ENCODE assay signal across 8 cellular contexts in the genomic region with DNA sequence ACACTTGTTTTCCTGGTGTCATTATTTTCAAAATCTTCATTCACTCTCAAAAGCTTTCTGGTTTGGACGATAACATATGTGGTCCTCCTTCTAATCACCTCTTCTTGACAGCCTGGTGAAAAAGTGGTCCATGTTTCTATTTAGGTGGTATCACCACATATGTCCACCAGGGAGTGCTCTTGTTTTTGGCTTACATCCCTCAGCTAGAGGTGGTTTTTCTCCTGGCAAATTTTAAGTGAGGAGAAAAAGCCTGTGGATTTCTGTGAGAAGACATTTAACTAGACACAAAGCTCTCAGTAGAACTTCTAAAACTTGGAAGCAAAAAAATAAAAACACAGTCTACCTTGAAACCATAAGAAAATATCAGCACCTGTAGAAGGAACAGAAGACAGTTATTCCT. TPM values are rescaled to one million over a fixed set of nuclear protein-coding genes. Genes with fewer than 3 reads are reported as not detected.
A peak's percentile ranks its signal among the peaks of the same experiment; 100 is the strongest.
DNase-seq lines count a peak whose midpoint lies in the region; ATAC-seq, FAIRE-seq and TF ChIP-seq lines count a peak whose summit lies in the region.

No MANE protein-coding gene starts in this region.

- TF ChIP-seq POLR2A in H1 (IDR thresholded peaks at IDR 0.05; ENCODE audit: control extremely low read depth in 1 of 2, low read depth in 2 of 2, low read length in 2 of 2), result no peak

- H4K12ac ChIP-seq in trophoblast cell (ENCODE audit: low read depth, low read length), result no peak overlapping the region

- POLR2A ChIA-PET in H1 (lab: Charles Lee; ENCODE audit: partially characterized antibody), result no interaction called here

- no peak overlapping the region for H3K56ac ChIP-seq in H1 (replicated peaks; ENCODE audit: insufficient read length, low read depth, low read length)

- DNase-seq in AG08395 (ENCODE audit: low spot score) (peak; percentile 21), NCI-H446 (lab: John Stamatoyannopoulos, UW) (peak; percentile 20 to 58), H1 (ENCODE audit: low read depth in 1 of 2, low spot score in 2 of 2) (no peak), trophoblast cell (peak; percentile 1 to 58), DMS79 (lab: John Stamatoyannopoulos, UW) (no peak), middle frontal gyrus (ENCODE audit: extremely low spot score, low spot score) (no peak)
- DNase-seq in activated naive CD4-positive, alpha-beta T cell treated with anti-CD3 and anti-CD28 coated beads, Interleukin-2, amount 50 U/mL, for 16 hours, result no peak

- CTCF ChIA-PET in H1 (lab: Charles Lee; ENCODE audit: partially characterized antibody), result interaction anchor here (0.6 to 1.7 kb wide), 13 partner anchors 10 to 691 kb away, joined by 3 to 5 read pairs (median 3); no protein-coding TSS in a partner anchor

- TF ChIP-seq EP300 in H1 (IDR thresholded peaks at IDR 0.05; ENCODE audit: borderline replicate concordance in 1 of 2, low read depth in 2 of 2, low read length in 2 of 2), result no peak

- no peak overlapping the region for H2BK20ac ChIP-seq in H1 (ENCODE audit: low read length)

- no peaks in the 10 kb centered on the region for H3K79me1 ChIP-seq in H1 (ENCODE audit: low read depth, low read length)
- no peaks in the 10 kb centered on the region for H3K79me1 ChIP-seq in trophoblast cell (ENCODE audit: low read length)

- H2AFZ ChIP-seq in H1 (ENCODE audit: low read length) (no peak overlapping the region), trophoblast cell (ENCODE audit: insufficient read depth, low read length, poor library complexity) (no peak overlapping the region)

- H2AK5ac ChIP-seq in H1 (ENCODE audit: low read depth, low read length) (no peak overlapping the region), trophoblast cell (ENCODE audit: low read length) (no peak overlapping the region)

- H3K79me2 ChIP-seq in H1 (ENCODE audit: control insufficient read depth in 1 of 2, insufficient read depth in 2 of 2, low read length in 2 of 2) (no peaks in the 10 kb centered on the region), trophoblast cell (ENCODE audit: control insufficient read depth, insufficient read depth, low read length, poor library complexity) (no peaks in the 10 kb centered on the region)

- no peak overlapping the region for H2BK15ac ChIP-seq in H1 (ENCODE audit: low read length)

- H3K9me3 ChIP-seq in H1 (ENCODE audit: insufficient read depth in 2 of 2, low read depth in 1 of 2, low read length in 1 of 2), result peaks cover 0 to 9% of the 10 kb centered on the region in 2 experiments; a peak in 2 of 4 replicates
- no peaks in the 10 kb centered on the region for H3K9me3 ChIP-seq in trophoblast cell (ENCODE audit: insufficient read depth, low read depth, low read length)

- H3K23me2 ChIP-seq in H1 (ENCODE audit: low read depth, low read length), result no peaks in the 10 kb centered on the region

- H3K4me3 ChIP-seq in H1 (ENCODE audit: extremely low read depth in 1 of 4, insufficient read depth in 2 of 4, low read depth in 3 of 4, low read length in 4 of 4), result no peak overlapping the region
- H3K4me3 ChIP-seq in trophoblast cell (ENCODE audit: low read depth, low read length), result no peak overlapping the region

- H3K9ac ChIP-seq in H1 (replicated peaks in 1 of 4; ENCODE audit: extremely low read depth in 1 of 4, low read depth in 3 of 4, low read length in 3 of 4), result no peak overlapping the region
- H3K9ac ChIP-seq in trophoblast cell (ENCODE audit: low read length), result no peak overlapping the region

- H4K8ac ChIP-seq in H1 (ENCODE audit: extremely low read depth, insufficient read depth, low read length), result no peak overlapping the region
- no peak overlapping the region for H4K8ac ChIP-seq in trophoblast cell (ENCODE audit: low read depth, low read length)

- H2BK12ac ChIP-seq in H1 (ENCODE audit: low read depth, low read length) (no peak overlapping the region), trophoblast cell (ENCODE audit: low read length) (no peak overlapping the region)

- no peak overlapping the region for H4K5ac ChIP-seq in H1 (ENCODE audit: insufficient read length, low read depth, low read length)

- no peak overlapping the region for H4K91ac ChIP-seq in H1 (replicated peaks; ENCODE audit: insufficient read length, low read length)
- no peak overlapping the region for H4K91ac ChIP-seq in trophoblast cell (ENCODE audit: low read depth, low read length)

- H3K23ac ChIP-seq in H1 (ENCODE audit: insufficient read length) (no peak overlapping the region), trophoblast cell (ENCODE audit: low read length) (no peak overlapping the region)

- TF ChIP-seq CTCF in H1 (IDR thresholded peaks at IDR 0.05; ENCODE audit: control extremely low read depth in 1 of 3, insufficient read depth in 1 of 3, low read depth in 1 of 3, low read length in 3 of 3), result peak in 2 of 3 experiments; percentile 48 to 51; a peak in 3 of 4 replicates

- H3K4ac ChIP-seq in H1 (replicated peaks; ENCODE audit: insufficient read length, low read depth, low read length) (no peak overlapping the region), trophoblast cell (ENCODE audit: low read depth, low read length) (no peak overlapping the region)

- H3K36me3 ChIP-seq in H1 (ENCODE audit: control insufficient read depth in 2 of 4, insufficient read depth in 4 of 4, low read length in 3 of 4), result no peaks in the 10 kb centered on the region
- H3K36me3 ChIP-seq in trophoblast cell (ENCODE audit: control insufficient read depth in 1 of 2, insufficient read depth in 2 of 2, low read length in 2 of 2), result no peaks in the 10 kb centered on the region

- H3K27ac ChIP-seq in H1 (ENCODE audit: low read depth, low read length) (no peak overlapping the region), trophoblast cell (ENCODE audit: low read depth, low read length) (no peak overlapping the region)

- H3K14ac ChIP-seq in H1 (ENCODE audit: insufficient read length) (no peak overlapping the region), trophoblast cell (ENCODE audit: low read length) (no peak overlapping the region)

- H3K27me3 ChIP-seq in H1 (replicated peaks in 1 of 4; ENCODE audit: control insufficient read depth in 3 of 4, extremely low read depth in 1 of 4, insufficient read depth in 3 of 4, low read length in 3 of 4) (no peaks in the 10 kb centered on the region), trophoblast cell (ENCODE audit: insufficient read depth, low read length) (no peaks in the 10 kb centered on the region)

- H4K20me1 ChIP-seq in H1 (replicated peaks in 1 of 2; ENCODE audit: control insufficient read depth in 1 of 2, insufficient read depth in 2 of 2, low read length in 2 of 2), result no peaks in the 10 kb centered on the region

- FAIRE-seq in H1 (lab: Jason Lieb, UNC), result peak; percentile 98

- H3K4me1 ChIP-seq in H1 (replicated peaks in 1 of 4; ENCODE audit: control insufficient read depth in 3 of 4, insufficient read depth in 4 of 4, low read length in 3 of 4) (peaks cover 0 to 7% (median 0%) of the 10 kb centered on the region in 4 experiments; a peak in 1 of 7 replicates), trophoblast cell (ENCODE audit: control insufficient read depth in 1 of 2, insufficient read depth in 2 of 2, low read length in 2 of 2) (peaks cover 0 to 3% of the 10 kb centered on the region in 2 experiments)

- H2BK5ac ChIP-seq in H1 (ENCODE audit: low read depth, low read length) (no peak overlapping the region), trophoblast cell (ENCODE audit: low read depth, low read length, poor library complexity) (no peak overlapping the region)

- peak; percentile 70 to 78 for TF ChIP-seq RAD21 in H1 (IDR thresholded peaks at IDR 0.05 in 1 of 2, conservative IDR thresholded peaks at IDR 0.05 in 1 of 2; ENCODE audit: low read depth in 2 of 2, low read length in 2 of 2)

- H3K18ac ChIP-seq in H1 (ENCODE audit: extremely low read depth, low read length), result no peak overlapping the region
- H3K18ac ChIP-seq in trophoblast cell (ENCODE audit: low read length), result no peak overlapping the region

- H2BK120ac ChIP-seq in H1 (replicated peaks; ENCODE audit: low read depth, low read length) (no peak overlapping the region), trophoblast cell (ENCODE audit: insufficient read depth, low read length, poor library complexity) (no peak overlapping the region)

- H3K4me2 ChIP-seq in H1 (ENCODE audit: insufficient read depth in 1 of 2, low read depth in 2 of 2, low read length in 2 of 2) (no peak overlapping the region), trophoblast cell (ENCODE audit: low read length) (no peak overlapping the region)

- WGBS in H1 (ENCODE audit: extremely low coverage in 1 of 2, insufficient coverage in 1 of 2, insufficient read length in 1 of 2, insufficient replicate concordance in 2 of 2, low coverage in 1 of 2, low lambda C conversion rate in 2 of 2, missing lambda C conversion rate in 1 of 2), 2 experiments, result 56% methylated on average over 1 of the region's 1 CpG; no CpG with 5 or more reads in 1 of the 2 experiments
- no CpG with 5 or more reads among the region's 1 CpG for WGBS in trophoblast cell (ENCODE audit: extremely low coverage, insufficient coverage, insufficient read length)

- ATAC-seq in GM19351 (IDR thresholded peaks at IDR 0.05; ENCODE audit: unreplicated experiment), result peak; percentile 66

RNA-seq across cellular contexts. Expression of a gene that starts 58.0 kb away (rescaled TPM):
- total RNA-seq in H1 (2021; fragmentation: NEBNext Ultra II Directional; extraction: Animal tissue kit (Norgen Biotek cat#: 25700)), result 0.27 and 0.37 TPM in 2 replicates
- 0.02 and 0.05 TPM in 2 replicates for polyA plus RNA-seq in H1 (2011; rRNA removed)
- 0.08 TPM for polyA plus RNA-seq in H1 (2011; cell fraction: cytosol; rRNA removed)
- 0.09 TPM for polyA plus RNA-seq in H1 (2011; cell fraction: nucleus; rRNA removed)
- polyA plus RNA-seq in H1 (2012, experiment 1 of 2), result 0.07 to 0.20 TPM (median 0.10 TPM) in 4 replicates
- not detected for polyA plus RNA-seq in H1 (2012, experiment 2 of 2)
- 0.18 TPM for polyA plus RNA-seq in H1 (2013, experiment 1 of 2)
- 0.17 TPM for polyA plus RNA-seq in H1 (2013, experiment 2 of 2)
- polyA minus RNA-seq in H1 (2011; rRNA and poly(A)+ RNA removed), result 0.12 and 0.13 TPM in 2 replicates
- not detected for polyA minus RNA-seq in H1 (2011; cell fraction: cytosol; rRNA and poly(A)+ RNA removed)
- polyA minus RNA-seq in H1 (2011; cell fraction: nucleus; rRNA and poly(A)+ RNA removed), result 0.20 TPM
- polyA plus RNA-seq in trophoblast cell (2013), result 2.1 and 2.4 TPM in 2 replicates

Comparison
In these comparisons a context has a peak if more than half of its experiments do, and no peak if none do; other contexts are left out.
1. DNase-seq: peak in AG08395 (single experiment), NCI-H446 (2 of 2) and trophoblast cell (2 of 2); none in H1 (0 of 2), activated naive CD4-positive, alpha-beta T cell treated with anti-CD3 and anti-CD28 coated beads, Interleukin-2, amount 50 U/mL, for 16 hours (single experiment), DMS79 (single experiment) and middle frontal gyrus (single experiment).